ENCODE assay signal across 23 cellular contexts in genomic region chr1:43634729-43635128, GRCh38. TPM values are rescaled to one million over a fixed set of nuclear protein-coding genes. Genes with fewer than 3 reads are reported as not detected.
DNase-seq lines count a peak whose midpoint lies in the region; ATAC-seq and TF ChIP-seq lines count a peak whose summit lies in the region.
"Had no signal": no experiment of that assay in that cellular context is flagged by ENCODE, and none has a peak within 500 bp of the region (broad histone marks: within the 10 kb centered on the region; RNA-seq: fewer than 3 reads in every experiment).

No MANE protein-coding gene starts in this region.

- H3F3A ChIP-seq in neural progenitor cell (ENCODE audit: low read depth), result peaks cover 8% of the 10 kb centered on the region

- POLR2A ChIA-PET in Panc1 (lab: Charles Lee), result no interaction called here

- no peak for TF ChIP-seq POLR2A in breast epithelium (IDR thresholded peaks at IDR 0.05)

- 0 out of 2 replicates have a peak, but pooled peaks have one; percentile 39 for ATAC-seq in Panc1
- ATAC-seq: gastroesophageal sphincter, T-helper 17 cell had no signal

- no peaks in the 10 kb centered on the region for H3K4me1 ChIP-seq in Panc1 (ENCODE audit: control insufficient read depth, insufficient read depth, low read length)
- H3K4me1 ChIP-seq in neural progenitor cell, result no peaks in the 10 kb centered on the region
- H3K4me1 ChIP-seq in breast epithelium, result no peaks in the 10 kb centered on the region
- H3K4me1 ChIP-seq: esophagus muscularis mucosa, gastroesophageal sphincter had no signal

- H3K9ac ChIP-seq in neural progenitor cell, result no peak overlapping the region

- no TSS peak for BruUV-seq in Panc1 (replicated peaks; lab: Mats Ljungman, UMichigan)

- H3K4me3 Mint-ChIP-seq in neural progenitor cell, result no peak overlapping the region
- H3K4me3 Mint-ChIP-seq: activated CD4-positive, alpha-beta T cell treated with anti-CD3 and anti-CD28 coated beads, Interleukin-2, amount 10 ng/mL, durations not matched to agents 7 days and 5 days; activated naive CD8-positive, alpha-beta T cell; brain; nephron progenitor cell; T-helper 17 cell had no signal

- H3K27me3 Mint-ChIP-seq in neural progenitor cell (ENCODE audit: insufficient read depth, low read depth), result peaks cover 9% of the 10 kb centered on the region
- H3K27me3 Mint-ChIP-seq: brain had no signal

- H3K4me3 ChIP-seq in Panc1 (ENCODE audit: low read depth in 2 of 2, low read length in 2 of 2), result no peak overlapping the region
- H3K4me3 ChIP-seq in neural progenitor cell, result no peak overlapping the region
- no peak overlapping the region for H3K4me3 ChIP-seq in breast epithelium
- H3K4me3 ChIP-seq: esophagus muscularis mucosa, gastroesophageal sphincter, PC-9 had no signal

- H3K27ac Mint-ChIP-seq in neural progenitor cell, result no peak overlapping the region
- H3K27ac Mint-ChIP-seq: activated CD4-positive, alpha-beta T cell treated with anti-CD3 and anti-CD28 coated beads, Interleukin-2, amount 10 ng/mL, durations not matched to agents 7 days and 5 days; activated naive CD8-positive, alpha-beta T cell; brain; nephron progenitor cell; progenitor cell of endocrine pancreas; T-helper 17 cell had no signal

- H3K36me3 ChIP-seq in Panc1 (ENCODE audit: control insufficient read depth, insufficient read depth, low read length) (no peaks in the 10 kb centered on the region), neural progenitor cell (no peaks in the 10 kb centered on the region), breast epithelium (no peaks in the 10 kb centered on the region)
- H3K36me3 ChIP-seq: esophagus muscularis mucosa, gastroesophageal sphincter had no signal

- intact Hi-C loops in Panc1 (cut with micrococcal nuclease; ENCODE audit: unreplicated experiment) (no loop called here), breast epithelium (cut with DNase I; ENCODE audit: low total_unique reads) (no loop called here)

- H3K4me2 ChIP-seq in neural progenitor cell, result no peak overlapping the region
- H3K4me2 ChIP-seq: PC-9 had no signal

- no peaks in the 10 kb centered on the region for H3K36me3 Mint-ChIP-seq in neural progenitor cell

- H3K27me3 ChIP-seq in Panc1 (ENCODE audit: control insufficient read depth, insufficient read depth, low read length) (no peaks in the 10 kb centered on the region), neural progenitor cell (no peaks in the 10 kb centered on the region), breast epithelium (no peaks in the 10 kb centered on the region)

- no peak overlapping the region for H2AFZ ChIP-seq in neural progenitor cell (replicated peaks)
- H2AFZ ChIP-seq: PC-9 had no signal

- no peaks in the 10 kb centered on the region for H3K9me3 ChIP-seq in Panc1 (ENCODE audit: control insufficient read depth, insufficient read depth, low read depth, low read length)
- H3K9me3 ChIP-seq in neural progenitor cell (ENCODE audit: low read depth), result no peaks in the 10 kb centered on the region
- no peaks in the 10 kb centered on the region for H3K9me3 ChIP-seq in breast epithelium
- H3K9me3 ChIP-seq: esophagus muscularis mucosa, gastroesophageal sphincter had no signal

- peak; percentile 17 for DNase-seq in EL
- DNase-seq in Panc1 (ENCODE audit: low read depth, low spot score), result no peak
- peak; percentile 69 for DNase-seq in islet precursor cell
- DNase-seq in neural progenitor cell (ENCODE audit: low spot score), result peak; percentile 14
- DNase-seq in NCI-H1694 treated with DMSO at 0.1 percent for 48 hours (lab: John Stamatoyannopoulos, UW), result no peak
- no peak for DNase-seq in SKM-1 treated with dmso at 0.1 percent for 144 hours (lab: John Stamatoyannopoulos, UW; ENCODE audit: unreplicated experiment)
- DNase-seq in breast epithelium (ENCODE audit: low spot score in 2 of 2), result no peak
- DNase-seq in GM10266 (ENCODE audit: extremely low spot score), result no peak
- DNase-seq: activated CD4-positive, alpha-beta T cell treated with anti-CD3 and anti-CD28 coated beads, Interleukin-2, amount 10 ng/mL, durations not matched to agents 7 days and 5 days; effector CD8-positive, alpha-beta T cell; Karpas-422; NCI-H187 treated with DMSO at 0.1 percent for 48 hours; NCI-H774; nephron progenitor cell; substantia nigra; T-helper 17 cell had no signal

- no peaks in the 10 kb centered on the region for H3K4me1 Mint-ChIP-seq in neural progenitor cell
- H3K4me1 Mint-ChIP-seq: activated CD4-positive, alpha-beta T cell treated with anti-CD3 and anti-CD28 coated beads, Interleukin-2, amount 10 ng/mL, durations not matched to agents 7 days and 5 days; brain; nephron progenitor cell; T-helper 17 cell had no signal

- H3K9me3 Mint-ChIP-seq in neural progenitor cell, result no peaks in the 10 kb centered on the region
- H3K9me3 Mint-ChIP-seq: activated CD4-positive, alpha-beta T cell treated with anti-CD3 and anti-CD28 coated beads, Interleukin-2, amount 10 ng/mL, durations not matched to agents 7 days and 5 days had no signal

- TF ChIP-seq CTCF in Panc1 (IDR thresholded peaks at IDR 0.05), result no peak
- TF ChIP-seq CTCF in neural progenitor cell (IDR thresholded peaks at IDR 0.05), result no peak
- TF ChIP-seq CTCF in breast epithelium (IDR thresholded peaks at IDR 0.05), result no peak
- no peak for TF ChIP-seq CTCF in GM10266 (IDR thresholded peaks at IDR 0.05; ENCODE audit: control insufficient read depth, insufficient read depth, low read depth, missing control alignments)

- CTCF ChIA-PET in Panc1 (lab: Charles Lee), result no interaction called here

- H4K20me1 ChIP-seq in neural progenitor cell (ENCODE audit: low read depth), result no peaks in the 10 kb centered on the region

- in situ Hi-C loops in Panc1 (cut with HindIII; ENCODE audit: low pct_unique_long_range_greater_than_20kb, low sequenced_read_pairs), result no loop called here

- no peaks in the 10 kb centered on the region for H3K79me2 ChIP-seq in neural progenitor cell (ENCODE audit: low read depth)

- H3K27ac ChIP-seq in Panc1 (ENCODE audit: low read length) (no peak overlapping the region), neural progenitor cell (no peak overlapping the region), breast epithelium (no peak overlapping the region)
- H3K27ac ChIP-seq: C4-2B, esophagus muscularis mucosa, gastroesophageal sphincter, PC-9 had no signal

RNA-seq across cellular contexts. Expression of gene KDM4A, which starts 15.2 kb away (rescaled TPM):
- 48.2 TPM for total RNA-seq in Panc1 (2021; ENCODE audit: unreplicated experiment)
- 42.7 TPM for polyA plus RNA-seq in Panc1 (2012; ENCODE audit: insufficient read length)
- 58.6 and 64.7 TPM in 2 replicates for total RNA-seq in neural progenitor cell (ENCODE audit: low replicate concordance)
- 10 to 100 TPM; 28.6 to 46.1 (median 35.1) TPM for total RNA-seq in breast epithelium

Comparison
In these comparisons a context has a peak if more than half of its experiments do, and no peak if none do; other contexts are left out.
1. DNase-seq: peak in EL (single experiment), islet precursor cell (single experiment) and neural progenitor cell (single experiment); none in Panc1 (single experiment), NCI-H1694 treated with DMSO at 0.1 percent for 48 hours (single experiment), SKM-1 treated with dmso at 0.1 percent for 144 hours (single experiment), breast epithelium (0 of 2) and GM10266 (single experiment).